1 cellular context compared by ENCODE assay signal in the genomic region with DNA sequence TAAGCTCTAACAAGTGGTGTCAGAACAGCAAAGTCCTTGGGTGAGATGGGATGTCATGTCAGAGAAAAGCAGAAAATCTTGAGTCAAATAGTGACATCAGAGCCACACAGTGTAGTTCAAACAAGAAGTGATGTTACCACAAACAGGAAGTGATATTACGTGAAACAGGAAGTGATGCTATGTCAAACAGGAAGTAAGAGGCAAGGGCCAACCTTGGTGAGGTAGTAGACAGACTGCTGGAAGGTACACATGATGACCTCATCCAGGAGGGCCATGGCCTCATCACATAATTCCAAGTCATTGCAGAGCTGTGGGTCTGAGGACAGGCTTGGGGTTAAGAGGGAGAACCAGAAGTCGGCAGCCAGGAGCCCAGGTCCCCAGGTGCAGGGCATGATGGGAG.
TF ChIP-seq lines count a peak whose summit lies in the region.

No MANE protein-coding gene starts in this region.

TF ChIP-seq in HepG2, 621 proteins besides CTCF, POLR2A, EP300 and RAD21:
- peak; percentile 93 for TF ChIP-seq ZBTB21 (CRISPR knock-in tag; IDR thresholded peaks at IDR 0.05)
- peak; percentile 77 for TF ChIP-seq CREB1 (IDR thresholded peaks at IDR 0.05)
- TF ChIP-seq CREB1 (CRISPR knock-in tag; IDR thresholded peaks at IDR 0.05): peak; percentile 47; the same call in 1 of the 2 replicates
- TF ChIP-seq ATF7 (IDR thresholded peaks at IDR 0.05): peak; percentile 83
- no peak for TF ChIP-seq ATF7 (CRISPR knock-in tag; IDR thresholded peaks at IDR 0.05)
- no peak for TF ChIP-seq ZNF329 (CRISPR knock-in tag; IDR thresholded peaks at IDR 0.05; ENCODE audit: low read depth)
- TF ChIP-seq, protein P1, sequence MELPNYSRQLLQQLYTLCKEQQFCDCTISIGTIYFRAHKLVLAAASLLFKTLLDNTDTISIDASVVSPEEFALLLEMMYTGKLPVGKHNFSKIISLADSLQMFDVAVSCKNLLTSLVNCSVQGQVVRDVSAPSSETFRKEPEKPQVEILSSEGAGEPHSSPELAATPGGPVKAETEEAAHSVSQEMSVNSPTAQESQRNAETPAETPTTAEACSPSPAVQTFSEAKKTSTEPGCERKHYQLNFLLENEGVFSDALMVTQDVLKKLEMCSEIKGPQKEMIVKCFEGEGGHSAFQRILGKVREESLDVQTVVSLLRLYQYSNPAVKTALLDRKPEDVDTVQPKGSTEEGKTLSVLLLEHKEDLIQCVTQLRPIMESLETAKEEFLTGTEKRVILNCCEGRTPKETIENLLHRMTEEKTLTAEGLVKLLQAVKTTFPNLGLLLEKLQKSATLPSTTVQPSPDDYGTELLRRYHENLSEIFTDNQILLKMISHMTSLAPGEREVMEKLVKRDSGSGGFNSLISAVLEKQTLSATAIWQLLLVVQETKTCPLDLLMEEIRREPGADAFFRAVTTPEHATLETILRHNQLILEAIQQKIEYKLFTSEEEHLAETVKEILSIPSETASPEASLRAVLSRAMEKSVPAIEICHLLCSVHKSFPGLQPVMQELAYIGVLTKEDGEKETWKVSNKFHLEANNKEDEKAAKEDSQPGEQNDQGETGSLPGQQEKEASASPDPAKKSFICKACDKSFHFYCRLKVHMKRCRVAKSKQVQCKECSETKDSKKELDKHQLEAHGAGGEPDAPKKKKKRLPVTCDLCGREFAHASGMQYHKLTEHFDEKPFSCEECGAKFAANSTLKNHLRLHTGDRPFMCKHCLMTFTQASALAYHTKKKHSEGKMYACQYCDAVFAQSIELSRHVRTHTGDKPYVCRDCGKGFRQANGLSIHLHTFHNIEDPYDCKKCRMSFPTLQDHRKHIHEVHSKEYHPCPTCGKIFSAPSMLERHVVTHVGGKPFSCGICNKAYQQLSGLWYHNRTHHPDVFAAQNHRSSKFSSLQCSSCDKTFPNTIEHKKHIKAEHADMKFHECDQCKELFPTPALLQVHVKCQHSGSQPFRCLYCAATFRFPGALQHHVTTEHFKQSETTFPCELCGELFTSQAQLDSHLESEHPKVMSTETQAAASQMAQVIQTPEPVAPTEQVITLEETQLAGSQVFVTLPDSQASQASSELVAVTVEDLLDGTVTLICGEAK (IDR thresholded peaks at IDR 0.05): peak; percentile 39; the same call in 1 of the 2 replicates
- TF ChIP-seq, protein P1 (CRISPR knock-in tag; IDR thresholded peaks at IDR 0.05): no peak
- TF ChIP-seq, protein P2, sequence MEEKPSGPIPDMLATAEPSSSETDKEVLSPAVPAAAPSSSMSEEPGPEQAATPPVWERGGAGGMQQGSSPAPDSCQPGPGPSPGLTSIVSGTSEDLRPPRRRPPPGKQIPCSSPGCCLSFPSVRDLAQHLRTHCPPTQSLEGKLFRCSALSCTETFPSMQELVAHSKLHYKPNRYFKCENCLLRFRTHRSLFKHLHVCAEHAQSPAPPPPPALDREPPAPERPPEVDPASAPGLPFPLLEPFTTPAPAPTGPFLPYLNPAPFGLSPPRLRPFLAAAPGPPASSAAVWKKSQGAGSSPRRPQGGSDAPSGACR (CRISPR knock-in tag; IDR thresholded peaks at IDR 0.05): no peak
- TF ChIP-seq, protein P3, sequence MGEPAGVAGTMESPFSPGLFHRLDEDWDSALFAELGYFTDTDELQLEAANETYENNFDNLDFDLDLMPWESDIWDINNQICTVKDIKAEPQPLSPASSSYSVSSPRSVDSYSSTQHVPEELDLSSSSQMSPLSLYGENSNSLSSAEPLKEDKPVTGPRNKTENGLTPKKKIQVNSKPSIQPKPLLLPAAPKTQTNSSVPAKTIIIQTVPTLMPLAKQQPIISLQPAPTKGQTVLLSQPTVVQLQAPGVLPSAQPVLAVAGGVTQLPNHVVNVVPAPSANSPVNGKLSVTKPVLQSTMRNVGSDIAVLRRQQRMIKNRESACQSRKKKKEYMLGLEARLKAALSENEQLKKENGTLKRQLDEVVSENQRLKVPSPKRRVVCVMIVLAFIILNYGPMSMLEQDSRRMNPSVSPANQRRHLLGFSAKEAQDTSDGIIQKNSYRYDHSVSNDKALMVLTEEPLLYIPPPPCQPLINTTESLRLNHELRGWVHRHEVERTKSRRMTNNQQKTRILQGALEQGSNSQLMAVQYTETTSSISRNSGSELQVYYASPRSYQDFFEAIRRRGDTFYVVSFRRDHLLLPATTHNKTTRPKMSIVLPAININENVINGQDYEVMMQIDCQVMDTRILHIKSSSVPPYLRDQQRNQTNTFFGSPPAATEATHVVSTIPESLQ (CRISPR knock-in tag; conservative IDR thresholded peaks at IDR 0.05): no peak
- TF ChIP-seq ZNF563 (CRISPR knock-in tag; IDR thresholded peaks at IDR 0.05): no peak
- TF ChIP-seq GABPB1 (CRISPR knock-in tag; IDR thresholded peaks at IDR 0.05): peak; percentile 73
- no peak for TF ChIP-seq MBD4 (IDR thresholded peaks at IDR 0.05; ENCODE audit: borderline replicate concordance, low read length)
- TF ChIP-seq RBFOX2 (IDR thresholded peaks at IDR 0.05; ENCODE audit: low read depth, low read length): no peak
- no peak for TF ChIP-seq CCDC6 (CRISPR knock-in tag; IDR thresholded peaks at IDR 0.05)
- peak; percentile 50 for TF ChIP-seq GABPA (IDR thresholded peaks at IDR 0.05; ENCODE audit: low read depth, low read length)
- peak; percentile 80 for TF ChIP-seq GABPA (CRISPR knock-in tag; IDR thresholded peaks at IDR 0.05; ENCODE audit: low read depth)
- TF ChIP-seq, protein P4, sequence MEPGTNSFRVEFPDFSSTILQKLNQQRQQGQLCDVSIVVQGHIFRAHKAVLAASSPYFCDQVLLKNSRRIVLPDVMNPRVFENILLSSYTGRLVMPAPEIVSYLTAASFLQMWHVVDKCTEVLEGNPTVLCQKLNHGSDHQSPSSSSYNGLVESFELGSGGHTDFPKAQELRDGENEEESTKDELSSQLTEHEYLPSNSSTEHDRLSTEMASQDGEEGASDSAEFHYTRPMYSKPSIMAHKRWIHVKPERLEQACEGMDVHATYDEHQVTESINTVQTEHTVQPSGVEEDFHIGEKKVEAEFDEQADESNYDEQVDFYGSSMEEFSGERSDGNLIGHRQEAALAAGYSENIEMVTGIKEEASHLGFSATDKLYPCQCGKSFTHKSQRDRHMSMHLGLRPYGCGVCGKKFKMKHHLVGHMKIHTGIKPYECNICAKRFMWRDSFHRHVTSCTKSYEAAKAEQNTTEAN (CRISPR knock-in tag; conservative IDR thresholded peaks at IDR 0.05): no peak
- TF ChIP-seq, protein P5, sequence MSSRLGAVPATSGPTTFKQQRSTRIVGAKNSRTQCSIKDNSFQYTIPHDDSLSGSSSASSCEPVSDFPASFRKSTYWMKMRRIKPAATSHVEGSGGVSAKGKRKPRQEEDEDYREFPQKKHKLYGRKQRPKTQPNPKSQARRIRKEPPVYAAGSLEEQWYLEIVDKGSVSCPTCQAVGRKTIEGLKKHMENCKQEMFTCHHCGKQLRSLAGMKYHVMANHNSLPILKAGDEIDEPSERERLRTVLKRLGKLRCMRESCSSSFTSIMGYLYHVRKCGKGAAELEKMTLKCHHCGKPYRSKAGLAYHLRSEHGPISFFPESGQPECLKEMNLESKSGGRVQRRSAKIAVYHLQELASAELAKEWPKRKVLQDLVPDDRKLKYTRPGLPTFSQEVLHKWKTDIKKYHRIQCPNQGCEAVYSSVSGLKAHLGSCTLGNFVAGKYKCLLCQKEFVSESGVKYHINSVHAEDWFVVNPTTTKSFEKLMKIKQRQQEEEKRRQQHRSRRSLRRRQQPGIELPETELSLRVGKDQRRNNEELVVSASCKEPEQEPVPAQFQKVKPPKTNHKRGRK (CRISPR knock-in tag; IDR thresholded peaks at IDR 0.05): no peak
- TF ChIP-seq, protein P6, sequence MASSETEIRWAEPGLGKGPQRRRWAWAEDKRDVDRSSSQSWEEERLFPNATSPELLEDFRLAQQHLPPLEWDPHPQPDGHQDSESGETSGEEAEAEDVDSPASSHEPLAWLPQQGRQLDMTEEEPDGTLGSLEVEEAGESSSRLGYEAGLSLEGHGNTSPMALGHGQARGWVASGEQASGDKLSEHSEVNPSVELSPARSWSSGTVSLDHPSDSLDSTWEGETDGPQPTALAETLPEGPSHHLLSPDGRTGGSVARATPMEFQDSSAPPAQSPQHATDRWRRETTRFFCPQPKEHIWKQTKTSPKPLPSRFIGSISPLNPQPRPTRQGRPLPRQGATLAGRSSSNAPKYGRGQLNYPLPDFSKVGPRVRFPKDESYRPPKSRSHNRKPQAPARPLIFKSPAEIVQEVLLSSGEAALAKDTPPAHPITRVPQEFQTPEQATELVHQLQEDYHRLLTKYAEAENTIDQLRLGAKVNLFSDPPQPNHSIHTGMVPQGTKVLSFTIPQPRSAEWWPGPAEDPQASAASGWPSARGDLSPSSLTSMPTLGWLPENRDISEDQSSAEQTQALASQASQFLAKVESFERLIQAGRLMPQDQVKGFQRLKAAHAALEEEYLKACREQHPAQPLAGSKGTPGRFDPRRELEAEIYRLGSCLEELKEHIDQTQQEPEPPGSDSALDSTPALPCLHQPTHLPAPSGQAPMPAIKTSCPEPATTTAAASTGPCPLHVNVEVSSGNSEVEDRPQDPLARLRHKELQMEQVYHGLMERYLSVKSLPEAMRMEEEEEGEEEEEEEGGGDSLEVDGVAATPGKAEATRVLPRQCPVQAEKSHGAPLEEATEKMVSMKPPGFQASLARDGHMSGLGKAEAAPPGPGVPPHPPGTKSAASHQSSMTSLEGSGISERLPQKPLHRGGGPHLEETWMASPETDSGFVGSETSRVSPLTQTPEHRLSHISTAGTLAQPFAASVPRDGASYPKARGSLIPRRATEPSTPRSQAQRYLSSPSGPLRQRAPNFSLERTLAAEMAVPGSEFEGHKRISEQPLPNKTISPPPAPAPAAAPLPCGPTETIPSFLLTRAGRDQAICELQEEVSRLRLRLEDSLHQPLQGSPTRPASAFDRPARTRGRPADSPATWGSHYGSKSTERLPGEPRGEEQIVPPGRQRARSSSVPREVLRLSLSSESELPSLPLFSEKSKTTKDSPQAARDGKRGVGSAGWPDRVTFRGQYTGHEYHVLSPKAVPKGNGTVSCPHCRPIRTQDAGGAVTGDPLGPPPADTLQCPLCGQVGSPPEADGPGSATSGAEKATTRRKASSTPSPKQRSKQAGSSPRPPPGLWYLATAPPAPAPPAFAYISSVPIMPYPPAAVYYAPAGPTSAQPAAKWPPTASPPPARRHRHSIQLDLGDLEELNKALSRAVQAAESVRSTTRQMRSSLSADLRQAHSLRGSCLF (CRISPR knock-in tag; IDR thresholded peaks at IDR 0.05; ENCODE audit: borderline replicate concordance): no peak
- TF ChIP-seq, protein P7, sequence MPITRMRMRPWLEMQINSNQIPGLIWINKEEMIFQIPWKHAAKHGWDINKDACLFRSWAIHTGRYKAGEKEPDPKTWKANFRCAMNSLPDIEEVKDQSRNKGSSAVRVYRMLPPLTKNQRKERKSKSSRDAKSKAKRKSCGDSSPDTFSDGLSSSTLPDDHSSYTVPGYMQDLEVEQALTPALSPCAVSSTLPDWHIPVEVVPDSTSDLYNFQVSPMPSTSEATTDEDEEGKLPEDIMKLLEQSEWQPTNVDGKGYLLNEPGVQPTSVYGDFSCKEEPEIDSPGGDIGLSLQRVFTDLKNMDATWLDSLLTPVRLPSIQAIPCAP (CRISPR knock-in tag; IDR thresholded peaks at IDR 0.05; ENCODE audit: low read depth): no peak
- TF ChIP-seq ZNF775 (CRISPR knock-in tag; IDR thresholded peaks at IDR 0.05; ENCODE audit: borderline replicate concordance): no peak
TF ChIP-seq in HepG2: peak in this region for 6.
